In the genomic region with DNA sequence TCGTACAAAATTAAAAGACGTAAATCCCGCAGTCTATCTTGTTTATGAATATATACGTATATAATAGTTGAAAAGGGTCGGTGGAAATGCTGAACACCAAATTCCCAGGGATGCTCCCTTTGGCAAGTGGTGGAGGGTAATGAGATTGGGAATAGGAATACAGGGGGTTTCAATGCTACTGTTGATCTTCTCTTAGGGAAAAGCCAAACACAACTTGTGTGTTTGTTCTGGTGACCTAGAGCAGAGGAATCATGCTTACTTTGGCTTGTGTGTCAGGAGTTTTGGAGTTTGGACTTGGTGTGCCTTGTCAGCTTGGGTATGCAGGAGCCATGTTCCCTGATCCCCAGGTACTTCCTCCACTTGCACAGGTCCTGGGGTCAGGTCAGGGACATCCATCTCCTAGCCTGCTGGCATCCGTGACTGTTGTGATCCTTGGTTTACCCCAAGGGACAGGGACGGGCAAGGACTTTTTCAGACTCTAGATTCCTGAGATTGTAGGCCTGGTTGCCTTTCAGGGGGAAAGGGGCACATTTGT, we compare ENCODE assay signal across 26 cellular contexts. TPM values are rescaled to one million over a fixed set of nuclear protein-coding genes. Genes with fewer than 3 reads are reported as not detected.
DNase-seq lines count a peak whose midpoint lies in the region; ATAC-seq, FAIRE-seq and TF ChIP-seq lines count a peak whose summit lies in the region.
"Had no signal": no experiment of that assay in that cellular context is flagged by ENCODE, and none has a peak within 500 bp of the region (broad histone marks: within the 10 kb centered on the region; RNA-seq: fewer than 3 reads in every experiment).

No MANE protein-coding gene starts in this region.

- no peaks in the 10 kb centered on the region for H3K36me3 ChIP-seq in bronchial epithelial cell (ENCODE audit: control insufficient read depth, insufficient read depth, low read length)
- H3K36me3 ChIP-seq in HepG2 (replicated peaks in 1 of 2; ENCODE audit: control insufficient read depth in 1 of 2, insufficient read depth in 2 of 2, low read length in 2 of 2), result no peaks in the 10 kb centered on the region
- H3K36me3 ChIP-seq: BE2C had no signal

- TF ChIP-seq CTCF in bronchial epithelial cell (IDR thresholded peaks at IDR 0.05; ENCODE audit: insufficient read depth, low read length, severe bottlenecking) (no peak), HepG2 (CRISPR knock-in tag; IDR thresholded peaks at IDR 0.05) (no peak), osteocyte (IDR thresholded peaks at IDR 0.05) (no peak), type B pancreatic cell (conservative IDR thresholded peaks at IDR 0.05) (no peak)

- H3K4me3 ChIP-seq in bronchial epithelial cell (ENCODE audit: low read depth, low read length) (no peak overlapping the region), HepG2 (replicated peaks in 1 of 3; ENCODE audit: insufficient read depth in 1 of 3, low read depth in 2 of 3, low read length in 3 of 3) (no peak overlapping the region)
- H3K4me3 ChIP-seq: A549; BLaER1 treated with 17β-estradiol and CSF1 and Interleukin-3, amounts not matched to agents 10 nM and 100 nM; GM12878 had no signal

- TF ChIP-seq POLR2A in HepG2 (IDR thresholded peaks at IDR 0.05; ENCODE audit: insufficient read depth in 1 of 2, low read depth in 2 of 2, low read length in 2 of 2), result no peak; a peak in 1 of 4 replicates

- 52% methylated on average over 7 of the region's 7 CpGs for WGBS in HepG2 (ENCODE audit: low lambda C conversion rate)

- intact Hi-C loops in HepG2 (cut with micrococcal nuclease; ENCODE audit: unreplicated experiment), result no loop called here

- CTCF ChIA-PET in HepG2 (lab: Yijun Ruan, JAX; ENCODE audit: low intra/inter-chr PET ratio, low total read pairs), result no interaction called here

- H3K27me3 Mint-ChIP-seq in osteocyte (ENCODE audit: unreplicated experiment) (peaks cover 6% of the 10 kb centered on the region), T-helper 17 cell (peaks cover 13% of the 10 kb centered on the region), type B pancreatic cell (no peaks in the 10 kb centered on the region)
- H3K27me3 Mint-ChIP-seq: CD4-positive, alpha-beta T cell had no signal

- peak overlapping the region; percentile 73 for H3K27ac ChIP-seq in HepG2 (ENCODE audit: extremely low read length, insufficient read depth, low read length)
- H3K27ac ChIP-seq: A549; BLaER1 treated with 17β-estradiol and CSF1 and Interleukin-3, amounts not matched to agents 10 nM and 100 nM had no signal

- TF ChIP-seq RAD21 in HepG2 (CRISPR knock-in tag; IDR thresholded peaks at IDR 0.05), result peak; percentile 35; the same call in 1 of the 2 replicates

- H2AFZ ChIP-seq in HepG2 (ENCODE audit: low read length), result no peak overlapping the region

- peaks cover 67% of the 10 kb centered on the region for H3K4me1 ChIP-seq in HepG2 (ENCODE audit: insufficient read depth, low read length)
- H3K4me1 ChIP-seq: A549, BE2C had no signal

- BruUV-seq in HepG2 (replicated peaks; lab: Mats Ljungman, UMichigan), result no TSS peak

- TF ChIP-seq EP300 in HepG2 (IDR thresholded peaks at IDR 0.05; ENCODE audit: low read depth in 2 of 2, low read length in 2 of 2) (peak in 1 of 2 experiments; percentile 79; a peak in 2 of 4 replicates), HepG2 (CRISPR knock-in tag; IDR thresholded peaks at IDR 0.05; ENCODE audit: borderline replicate concordance) (no peak; the same call in 1 of the 2 replicates)

- H4K20me1 ChIP-seq in HepG2 (ENCODE audit: insufficient read depth, low read length), result no peaks in the 10 kb centered on the region
- H4K20me1 ChIP-seq: BLaER1 treated with 17β-estradiol and CSF1 and Interleukin-3, amounts not matched to agents 10 nM and 100 nM had no signal

- H3K9ac ChIP-seq in HepG2 (ENCODE audit: insufficient read depth, low read depth, low read length), result no peak overlapping the region
- H3K9ac ChIP-seq: BLaER1 treated with 17β-estradiol and CSF1 and Interleukin-3, amounts not matched to agents 10 nM and 100 nM had no signal

- no peaks in the 10 kb centered on the region for H3K79me2 ChIP-seq in HepG2 (ENCODE audit: insufficient read depth, low read length)

- no peaks in the 10 kb centered on the region for H3K27me3 ChIP-seq in bronchial epithelial cell (ENCODE audit: control insufficient read depth, insufficient read depth, low read length)
- H3K27me3 ChIP-seq in HepG2 (ENCODE audit: control insufficient read depth in 1 of 2, insufficient read depth in 2 of 2, low read length in 2 of 2), result no peaks in the 10 kb centered on the region
- H3K27me3 ChIP-seq: BLaER1 treated with 17β-estradiol and CSF1 and Interleukin-3, amounts not matched to agents 10 nM and 100 nM had no signal

- H3K27ac Mint-ChIP-seq in osteocyte (ENCODE audit: unreplicated experiment), result no peak overlapping the region
- H3K27ac Mint-ChIP-seq in T-helper 17 cell, result no peak overlapping the region
- H3K27ac Mint-ChIP-seq in type B pancreatic cell, result no peak overlapping the region
- H3K27ac Mint-ChIP-seq: CD14-positive monocyte; CD4-positive, alpha-beta T cell had no signal

- H3K9me3 ChIP-seq in HepG2 (ENCODE audit: low read length), result no peaks in the 10 kb centered on the region
- H3K9me3 ChIP-seq in T-helper 17 cell (ENCODE audit: control insufficient read depth, low read length, poor library complexity, severe bottlenecking), result no peaks in the 10 kb centered on the region
- H3K9me3 ChIP-seq: A549; BE2C; BLaER1 treated with 17β-estradiol and CSF1 and Interleukin-3, amounts not matched to agents 10 nM and 100 nM had no signal

- H3K4me2 ChIP-seq in HepG2 (ENCODE audit: low read depth, low read length), result peak overlapping the region; percentile 30; the same call in 1 of the 2 replicates
- H3K4me2 ChIP-seq: A549; BLaER1 treated with 17β-estradiol and CSF1 and Interleukin-3, amounts not matched to agents 10 nM and 100 nM had no signal

- H3K4me1 Mint-ChIP-seq in osteocyte (ENCODE audit: unreplicated experiment) (no peaks in the 10 kb centered on the region), T-helper 17 cell (peaks cover 3% of the 10 kb centered on the region), type B pancreatic cell (ENCODE audit: unreplicated experiment) (no peaks in the 10 kb centered on the region)
- H3K4me1 Mint-ChIP-seq: CD8-positive, alpha-beta memory T cell had no signal

- peak; percentile 93 for ATAC-seq in HepG2
- no peak for ATAC-seq in GM21528 (IDR thresholded peaks at IDR 0.05; ENCODE audit: low FRiP score, unreplicated experiment)
- ATAC-seq in T-helper 17 cell, result no peak
- ATAC-seq: A549, GM12878 had no signal

- no peak overlapping the region for H3K4me3 Mint-ChIP-seq in osteocyte (ENCODE audit: unreplicated experiment)
- H3K4me3 Mint-ChIP-seq in T-helper 17 cell, result no peak overlapping the region
- no peak overlapping the region for H3K4me3 Mint-ChIP-seq in type B pancreatic cell
- H3K4me3 Mint-ChIP-seq: CD14-positive monocyte; CD4-positive, alpha-beta T cell; CD8-positive, alpha-beta memory T cell had no signal

- in situ Hi-C loops in HepG2 (cut with HindIII; ENCODE audit: extremely low pct_ligation_motif_present, low pct_unique_long_range_greater_than_20kb), result no loop called here

- peak; percentile 18 for FAIRE-seq in bronchial epithelial cell (lab: Jason Lieb, UNC)
- FAIRE-seq in HepG2 (lab: Jason Lieb, UNC), result peak; percentile 98
- FAIRE-seq: A549, D721Med, GM12878, GM19239 had no signal

- POLR2A ChIA-PET in HepG2 (lab: Yijun Ruan, JAX), result interaction anchor here (0.6 to 2.1 kb wide), 7 partner anchors 9 to 95 kb away, joined by 3 to 6 read pairs (median 4); a partner anchor contains a TSS

- H3K9me3 Mint-ChIP-seq in osteocyte (ENCODE audit: unreplicated experiment), result no peaks in the 10 kb centered on the region
- H3K9me3 Mint-ChIP-seq in type B pancreatic cell, result no peaks in the 10 kb centered on the region
- H3K9me3 Mint-ChIP-seq: CD4-positive, alpha-beta T cell; CD8-positive, alpha-beta memory T cell had no signal

- DNase-seq in bronchial epithelial cell (ENCODE audit: low read depth) (no peak), HepG2 (ENCODE audit: low spot score) (peak; percentile 90), osteocyte (ENCODE audit: extremely low spot score, unreplicated experiment) (peak; percentile 46), T-helper 17 cell (no peak), type B pancreatic cell (ENCODE audit: extremely low spot score, unreplicated experiment) (no peak)
- DNase-seq in stimulated activated CD8-positive, alpha-beta memory T cell treated with anti-CD3 and anti-CD28 coated beads, Interleukin-4, amount 100 ng/mL, for 48 hours, result no peak
- DNase-seq: 8988T; ACHN; AML-193; BE2C; CD4-positive, alpha-beta T cell; CD8-positive, alpha-beta memory T cell; DMS 273 treated with DMSO at 0.1 percent for 48 hours; DMS79; EL; GDM1; GOT3; H7; HCEC 1CT had no signal

- H3K36me3 Mint-ChIP-seq in osteocyte (ENCODE audit: unreplicated experiment) (no peaks in the 10 kb centered on the region), T-helper 17 cell (ENCODE audit: low read depth) (peaks cover 6% of the 10 kb centered on the region), type B pancreatic cell (no peaks in the 10 kb centered on the region)
- H3K36me3 Mint-ChIP-seq: CD14-positive monocyte had no signal

RNA-seq across cellular contexts. Expression of a gene that starts 4.1 kb away (rescaled TPM):
- total RNA-seq in bronchial epithelial cell (not detected in 2 replicates), HepG2 (2016; rRNA removed; fragmentation: Illumina TruSeq; extraction: Trizol) (not detected in 2 replicates), osteocyte (not detected in 2 replicates), T-helper 17 cell (not detected), type B pancreatic cell (ENCODE audit: low replicate concordance) (not detected in 2 replicates)
- total RNA-seq in HepG2 (2016; cell fraction: cytosol; rRNA removed; fragmentation: Illumina TruSeq; extraction: Trizol; ENCODE audit: low read depth), result not detected in 2 replicates
- total RNA-seq in HepG2 (2016; cell fraction: insoluble cytoplasmic fraction; rRNA removed; fragmentation: Illumina TruSeq; extraction: Trizol), result not detected in 2 replicates
- not detected in 2 replicates for total RNA-seq in HepG2 (2016; cell fraction: membrane; rRNA removed; fragmentation: Illumina TruSeq; extraction: Trizol)
- total RNA-seq in HepG2 (2016; cell fraction: nucleus; rRNA removed; fragmentation: Illumina TruSeq; extraction: Trizol), result not detected in 2 replicates
- polyA plus RNA-seq in HepG2 (2011; rRNA removed), result 0.17 and 0.18 TPM in 2 replicates
- polyA plus RNA-seq in HepG2 (2011; cell fraction: cytosol; rRNA removed), result 0.09 and 0.22 TPM in 2 replicates
- 0.16 TPM in 1 of 2 replicates, not detected in the other for polyA plus RNA-seq in HepG2 (2011; cell fraction: nucleus; rRNA removed)
- 0.12 and 0.30 TPM in 2 replicates for polyA plus RNA-seq in HepG2 (2012)
- not detected in 2 replicates for polyA plus RNA-seq in HepG2 (2016; cell fraction: cytosol; fragmentation: Illumina TruSeq; extraction: Trizol; ENCODE audit: low read depth)
- not detected in 2 replicates for polyA plus RNA-seq in HepG2 (2016; cell fraction: insoluble cytoplasmic fraction; fragmentation: Illumina TruSeq; extraction: Trizol; ENCODE audit: low read depth)
- not detected in 2 replicates for polyA plus RNA-seq in HepG2 (2016; cell fraction: membrane; fragmentation: Illumina TruSeq; extraction: Trizol; ENCODE audit: low read depth)
- not detected in 2 replicates for polyA plus RNA-seq in HepG2 (2016; cell fraction: nucleus; fragmentation: Illumina TruSeq; extraction: Trizol; ENCODE audit: insufficient read depth, low read depth)
- not detected in 2 replicates for polyA minus RNA-seq in HepG2 (2011; rRNA and poly(A)+ RNA removed; ENCODE audit: low replicate concordance)
- not detected in 2 replicates for polyA minus RNA-seq in HepG2 (2011; cell fraction: cytosol; rRNA and poly(A)+ RNA removed)
- not detected in 2 replicates for polyA minus RNA-seq in HepG2 (2011; cell fraction: nucleus; rRNA and poly(A)+ RNA removed)
- total RNA-seq: CD4-positive, alpha-beta T cell; CD8-positive, alpha-beta memory T cell; GM12878; H7 had no signal
- polyA plus RNA-seq: A549; CD8-positive, alpha-beta memory T cell had no signal

RNA-seq across cellular contexts. Expression of a gene that starts 26.0 kb away (rescaled TPM):
- 126 and 181 TPM in 2 replicates for total RNA-seq in bronchial epithelial cell
- total RNA-seq in HepG2 (2016; rRNA removed; fragmentation: Illumina TruSeq; extraction: Trizol), result 277 and 333 TPM in 2 replicates
- total RNA-seq in HepG2 (2016; cell fraction: cytosol; rRNA removed; fragmentation: Illumina TruSeq; extraction: Trizol; ENCODE audit: low read depth), result 66.7 and 68.4 TPM in 2 replicates
- total RNA-seq in HepG2 (2016; cell fraction: insoluble cytoplasmic fraction; rRNA removed; fragmentation: Illumina TruSeq; extraction: Trizol), result 277 and 309 TPM in 2 replicates
- 68.2 and 70.5 TPM in 2 replicates for total RNA-seq in HepG2 (2016; cell fraction: membrane; rRNA removed; fragmentation: Illumina TruSeq; extraction: Trizol)
- total RNA-seq in HepG2 (2016; cell fraction: nucleus; rRNA removed; fragmentation: Illumina TruSeq; extraction: Trizol), result 278 and 311 TPM in 2 replicates
- 189 and 218 TPM in 2 replicates for polyA plus RNA-seq in HepG2 (2011; rRNA removed)
- 169 and 242 TPM in 2 replicates for polyA plus RNA-seq in HepG2 (2011; cell fraction: cytosol; rRNA removed)
- 586 and 686 TPM in 2 replicates for polyA plus RNA-seq in HepG2 (2011; cell fraction: nucleus; rRNA removed)
- polyA plus RNA-seq in HepG2 (2012), result 376 and 529 TPM in 2 replicates
- 22.7 and 25.6 TPM in 2 replicates for polyA plus RNA-seq in HepG2 (2016; cell fraction: cytosol; fragmentation: Illumina TruSeq; extraction: Trizol; ENCODE audit: low read depth)
- 415 and 444 TPM in 2 replicates for polyA plus RNA-seq in HepG2 (2016; cell fraction: insoluble cytoplasmic fraction; fragmentation: Illumina TruSeq; extraction: Trizol; ENCODE audit: low read depth)
- polyA plus RNA-seq in HepG2 (2016; cell fraction: membrane; fragmentation: Illumina TruSeq; extraction: Trizol; ENCODE audit: low read depth), result 45.5 and 47.3 TPM in 2 replicates
- polyA plus RNA-seq in HepG2 (2016; cell fraction: nucleus; fragmentation: Illumina TruSeq; extraction: Trizol; ENCODE audit: insufficient read depth, low read depth), result 410 and 415 TPM in 2 replicates
- 99.8 and 128 TPM in 2 replicates for polyA minus RNA-seq in HepG2 (2011; rRNA and poly(A)+ RNA removed; ENCODE audit: low replicate concordance)
- polyA minus RNA-seq in HepG2 (2011; cell fraction: cytosol; rRNA and poly(A)+ RNA removed), result 61.5 and 65.7 TPM in 2 replicates
- polyA minus RNA-seq in HepG2 (2011; cell fraction: nucleus; rRNA and poly(A)+ RNA removed), result 704 and 755 TPM in 2 replicates
- total RNA-seq in osteocyte, result 245 and 279 TPM in 2 replicates
- 1,000 to 10,000 TPM; 1,334 to 1,459 TPM for total RNA-seq in T-helper 17 cell
- 388 and 417 TPM in 2 replicates for total RNA-seq in type B pancreatic cell (ENCODE audit: low replicate concordance)

Comparison
In these comparisons a context has a peak if more than half of its experiments do, and no peak if none do; other contexts are left out.
1. DNase-seq: peak in HepG2 (single experiment) and osteocyte (single experiment); none in bronchial epithelial cell (single experiment), stimulated activated CD8-positive, alpha-beta memory T cell treated with anti-CD3 and anti-CD28 coated beads, Interleukin-4, amount 100 ng/mL, for 48 hours (single experiment), T-helper 17 cell (0 of 3) and type B pancreatic cell (single experiment).